ENCODE assay signal across 18 cellular contexts in genomic region chr17:19720631-19721426, GRCh38. TPM values are rescaled to one million over a fixed set of nuclear protein-coding genes. Genes with fewer than 3 reads are reported as not detected.
DNase-seq lines count a peak whose midpoint lies in the region; ATAC-seq, FAIRE-seq and TF ChIP-seq lines count a peak whose summit lies in the region.
"Had no signal": no experiment of that assay in that cellular context is flagged by ENCODE, and none has a peak within 500 bp of the region (broad histone marks: within the 10 kb centered on the region; RNA-seq: fewer than 3 reads in every experiment).

No MANE protein-coding gene starts in this region.

- H3K4me2 ChIP-seq in A549: peak overlapping the region; percentile 53
- peak overlapping the region; percentile 26; the same call in 1 of the 2 replicates for H3K4me2 ChIP-seq in HCT116 (ENCODE audit: low read length)
- no peak overlapping the region for H3K4me2 ChIP-seq in GM12878 (ENCODE audit: control insufficient read depth, insufficient read depth)
- H3K4me2 ChIP-seq in mesenchymal stem cell (ENCODE audit: low read length, poor library complexity, severe bottlenecking): peak overlapping the region; percentile 10

- H2AFZ ChIP-seq in HCT116 (ENCODE audit: low read depth, low read length, poor library complexity, severe bottlenecking): no peak overlapping the region
- no peak overlapping the region for H2AFZ ChIP-seq in GM12878 (ENCODE audit: control insufficient read depth, low read depth, low read length)
- H2AFZ ChIP-seq in mesenchymal stem cell (ENCODE audit: low read depth, low read length): no peak overlapping the region

- H2BK12ac ChIP-seq in mesenchymal stem cell (ENCODE audit: low read length in 2 of 2): no peak overlapping the region

- no peak for TF ChIP-seq POLR2A in A549 (IDR thresholded peaks at IDR 0.05; ENCODE audit: low read length)
- TF ChIP-seq POLR2A in HCT116 (IDR thresholded peaks at IDR 0.05; ENCODE audit: borderline replicate concordance, extremely low read depth, insufficient read depth, insufficient read length): no peak
- no peak for TF ChIP-seq POLR2A in GM12878 (IDR thresholded peaks at IDR 0.05; ENCODE audit: low read depth, low read length)

- H3K4me3 ChIP-seq in A549 (no peak overlapping the region), HCT116 (replicated peaks in 1 of 2; ENCODE audit: low read depth in 1 of 2, low read length in 2 of 2) (no peak overlapping the region), GM12878 (no peak overlapping the region), mesenchymal stem cell (ENCODE audit: insufficient read depth in 1 of 2, low read depth in 1 of 2, low read length in 2 of 2) (no peak overlapping the region)

- H3K27ac ChIP-seq in A549 (peak overlapping the region; percentile 70 to 82), HCT116 (ENCODE audit: low read depth, low read length) (no peak overlapping the region), GM12878 (ENCODE audit: control insufficient read depth, insufficient read depth) (no peak overlapping the region), mesenchymal stem cell (ENCODE audit: low read length, poor library complexity, severe bottlenecking) (no peak overlapping the region)
- H3K27ac ChIP-seq: epithelial cell of prostate had no signal

- intact Hi-C loops in HCT116 (cut with micrococcal nuclease) (no loop called here), GM12878 (cut with micrococcal nuclease; ENCODE audit: unreplicated experiment) (no loop called here)

- H3K27me3 ChIP-seq in HCT116 (ENCODE audit: insufficient read depth, low read length): no peaks in the 10 kb centered on the region
- H3K27me3 ChIP-seq in GM12878 (replicated peaks in 1 of 2; ENCODE audit: control insufficient read depth in 2 of 2, insufficient read depth in 2 of 2, low read length in 1 of 2): peaks cover 2% of the 10 kb centered on the region in 2 experiments; a peak in 2 of 4 replicates
- peaks cover 7 to 37% of the 10 kb centered on the region in 2 experiments for H3K27me3 ChIP-seq in mesenchymal stem cell (ENCODE audit: control insufficient read depth in 1 of 2, insufficient read depth in 1 of 2, low read length in 2 of 2)
- H3K27me3 ChIP-seq: BE2C had no signal

- H3K79me1 ChIP-seq in mesenchymal stem cell (replicated peaks; ENCODE audit: low read length, poor library complexity, severe bottlenecking): no peaks in the 10 kb centered on the region

- no peak overlapping the region for H3K9ac ChIP-seq in HCT116 (ENCODE audit: low read length)
- H3K9ac ChIP-seq in GM12878 (ENCODE audit: control insufficient read depth, insufficient read depth, low read length): no peak overlapping the region
- H3K9ac ChIP-seq in mesenchymal stem cell (ENCODE audit: low read length): no peak overlapping the region

- POLR2A ChIA-PET in A549 (lab: Yijun Ruan, JAX): interaction anchor here (1.5 to 2.1 kb wide), 2 partner anchors 24 to 73 kb away, joined by 4 to 7 read pairs; partner anchors contain the start of gene ALDH3A2
- POLR2A ChIA-PET in HCT116 (lab: Charles Lee): no interaction called here
- POLR2A ChIA-PET in GM12878 (lab: Charles Lee): no interaction called here

- H3K23ac ChIP-seq in mesenchymal stem cell (ENCODE audit: low read length in 2 of 2): no peak overlapping the region

- no peaks in the 10 kb centered on the region for H3K79me2 ChIP-seq in HCT116 (ENCODE audit: insufficient read depth, low read length)
- H3K79me2 ChIP-seq in GM12878 (ENCODE audit: control insufficient read depth, insufficient read depth, low read length): no peaks in the 10 kb centered on the region

- no peak overlapping the region for H4K91ac ChIP-seq in mesenchymal stem cell (ENCODE audit: low read length)

- SMC1A ChIA-PET in GM12878 (lab: Charles Lee; ENCODE audit: uncharacterized antibody, unreplicated experiment): no interaction called here

- no peak overlapping the region for H2BK120ac ChIP-seq in mesenchymal stem cell (ENCODE audit: low read depth, low read length)

- no peak for ATAC-seq in A549
- ATAC-seq in HCT116: no peak
- peak; percentile 61 for ATAC-seq in GM12878
- no peak for ATAC-seq in GM18517 (IDR thresholded peaks at IDR 0.05; ENCODE audit: unreplicated experiment)
- ATAC-seq: stimulated activated memory B cell treated with anti-CD40 and anti-IgM and Interleukin-4, amounts not matched to agents 10 μg/mL and 1 μg/mL and 100 μg/mL, for 72 hours had no signal

- no peak overlapping the region for H3K4ac ChIP-seq in mesenchymal stem cell (ENCODE audit: low read depth in 1 of 2, low read length in 2 of 2)

- TF ChIP-seq EP300 in A549 (IDR thresholded peaks at IDR 0.05) (no peak), GM12878 (IDR thresholded peaks at IDR 0.05; ENCODE audit: borderline replicate concordance in 1 of 2, control insufficient read depth in 1 of 2, low read depth in 2 of 2, low read length in 2 of 2) (no peak)

- H3K9me3 ChIP-seq in A549 (no peaks in the 10 kb centered on the region), HCT116 (ENCODE audit: control insufficient read depth in 1 of 2, insufficient read depth in 1 of 2, low read depth in 1 of 2, low read length in 2 of 2) (no peaks in the 10 kb centered on the region), GM12878 (replicated peaks; ENCODE audit: control insufficient read depth, insufficient read depth, low read length) (no peaks in the 10 kb centered on the region), mesenchymal stem cell (ENCODE audit: control insufficient read depth, low read length) (no peaks in the 10 kb centered on the region)
- H3K9me3 ChIP-seq: BE2C had no signal

- no peak overlapping the region for H2BK15ac ChIP-seq in mesenchymal stem cell (ENCODE audit: low read depth, poor library complexity, severe bottlenecking)

- no peak overlapping the region for H3K18ac ChIP-seq in mesenchymal stem cell (ENCODE audit: low read depth in 1 of 2, low read length in 2 of 2)

- WGBS in A549 (ENCODE audit: missing lambda C conversion rate): 54% methylated on average over 9 of the region's 9 CpGs
- WGBS in GM12878 (ENCODE audit: insufficient coverage, insufficient replicate concordance, low lambda C conversion rate, missing lambda C conversion rate): 7% methylated on average over 9 of the region's 9 CpGs
- 70% methylated on average over 9 of the region's 9 CpGs for WGBS in mesenchymal stem cell

- H2AK5ac ChIP-seq in mesenchymal stem cell (ENCODE audit: low read length, severe bottlenecking): peak overlapping the region; percentile 50

- H3K9me2 ChIP-seq in HCT116 (ENCODE audit: insufficient read depth): no peaks in the 10 kb centered on the region

- BruUV-seq in HCT116 (replicated peaks; lab: Mats Ljungman, UMichigan) (no TSS peak), GM12878 (replicated peaks; lab: Mats Ljungman, UMichigan) (no TSS peak)

- TF ChIP-seq CTCF in A549 (IDR thresholded peaks at IDR 0.05) (no peak), HCT116 (IDR thresholded peaks at IDR 0.05 in 2 of 3, conservative IDR thresholded peaks at IDR 0.05 in 1 of 3; ENCODE audit: borderline replicate concordance in 1 of 3, insufficient read depth in 1 of 3, low read depth in 2 of 3, low read length in 2 of 3) (no peak), GM12878 (IDR thresholded peaks at IDR 0.05 in 2 of 3, conservative IDR thresholded peaks at IDR 0.05 in 1 of 3; ENCODE audit: control insufficient read depth in 2 of 3, extremely low read depth in 1 of 3, insufficient read depth in 1 of 3, low read depth in 3 of 3, low read length in 3 of 3) (no peak)

- DNase-seq in A549 (ENCODE audit: low read depth in 1 of 2, low spot score in 1 of 2): no peak
- DNase-seq in HCT116 (ENCODE audit: low read depth, low spot score): no peak
- DNase-seq in GM12878 (ENCODE audit: low read depth, low spot score): no peak
- no peak for DNase-seq in mesenchymal stem cell
- no peak for DNase-seq in NCI-H345 treated with DMSO at 0.1 percent for 48 hours (lab: John Stamatoyannopoulos, UW; ENCODE audit: unreplicated experiment)
- DNase-seq in activated CD4-positive, alpha-beta T cell treated with anti-CD3 and anti-CD28 coated beads for 4 hours: no peak
- no peak for DNase-seq in KBM-7
- DNase-seq: activated naive CD4-positive, alpha-beta T cell treated with anti-CD3 and anti-CD28 coated beads, Interleukin-2, amount 50 U/mL, for 16 hours; BE2C; caudate nucleus; GF-D8; hippocampal formation; SIG-M5; stimulated activated CD4-positive, alpha-beta T cell treated with anti-CD3 and anti-CD28 coated beads, Interleukin-2, amount 100 ng/mL, for 48 hours had no signal

- no peak overlapping the region for H4K8ac ChIP-seq in mesenchymal stem cell (ENCODE audit: low read length)

- FAIRE-seq in A549 (lab: Jason Lieb, UNC): no peak
- FAIRE-seq in GM12878 (lab: Jason Lieb, UNC): no peak
- FAIRE-seq: TTC549 had no signal

- RAD21 ChIA-PET in HCT116 (lab: Charles Lee; ENCODE audit: low non-redundant PET in 1 of 2, low total read pairs in 2 of 2, uncharacterized antibody in 2 of 2, unreplicated experiment in 2 of 2) (no interaction called here), GM12878 (lab: Charles Lee; ENCODE audit: unreplicated experiment) (no interaction called here)

- CTCF ChIA-PET in A549 (lab: Yijun Ruan, JAX): interaction anchor here (1.1 to 12.9 kb wide), 12 partner anchors 8 to 207 kb away, joined by 3 to 145 read pairs (median 6); no protein-coding TSS in a partner anchor
- CTCF ChIA-PET in HCT116 (lab: Charles Lee): interaction anchor here (1.4 kb wide), 1 partner anchor 24 kb away, joined by 4 read pairs; no protein-coding TSS in a partner anchor
- CTCF ChIA-PET in GM12878 (lab: Yijun Ruan, JAX): interaction anchor here (1.1 kb wide), 1 partner anchor 24 kb away, joined by 4 read pairs; no protein-coding TSS in a partner anchor

- H3K4me1 ChIP-seq in A549: peaks cover 68% of the 10 kb centered on the region
- H3K4me1 ChIP-seq in HCT116 (ENCODE audit: control insufficient read depth in 1 of 2, insufficient read depth in 2 of 2, low read length in 2 of 2): peaks cover 13 to 35% of the 10 kb centered on the region in 2 experiments; a peak in 3 of 4 replicates
- H3K4me1 ChIP-seq in GM12878 (ENCODE audit: control insufficient read depth, insufficient read depth, low read length): no peaks in the 10 kb centered on the region
- peaks cover 34% of the 10 kb centered on the region for H3K4me1 ChIP-seq in mesenchymal stem cell (ENCODE audit: control insufficient read depth, insufficient read depth, low read depth, low read length)
- H3K4me1 ChIP-seq: BE2C had no signal

- TF ChIP-seq RAD21 in A549 (conservative IDR thresholded peaks at IDR 0.05 in 1 of 2, IDR thresholded peaks at IDR 0.05 in 1 of 2): no peak
- TF ChIP-seq RAD21 in HCT116 (IDR thresholded peaks at IDR 0.05; ENCODE audit: low read depth): no peak
- no peak for TF ChIP-seq RAD21 in GM12878 (IDR thresholded peaks at IDR 0.05; ENCODE audit: insufficient read depth, low read depth, low read length)

- H4K20me1 ChIP-seq in HCT116 (ENCODE audit: insufficient read depth): no peaks in the 10 kb centered on the region
- no peaks in the 10 kb centered on the region for H4K20me1 ChIP-seq in GM12878 (ENCODE audit: control insufficient read depth, insufficient read depth)

- no peak overlapping the region for H3K14ac ChIP-seq in mesenchymal stem cell (ENCODE audit: low read length in 2 of 2)

- in situ Hi-C loops in GM12878 (cut with MboI): no loop called here
- in situ Hi-C loops in KBM-7 (cut with MboI; ENCODE audit: low pct_unique_long_range_greater_than_20kb, low sequenced_read_pairs): no loop called here

- H3K36me3 ChIP-seq in HCT116 (ENCODE audit: control insufficient read depth in 1 of 2, insufficient read depth in 2 of 2, low read length in 2 of 2): no peaks in the 10 kb centered on the region
- no peaks in the 10 kb centered on the region for H3K36me3 ChIP-seq in GM12878 (ENCODE audit: control insufficient read depth in 2 of 2, insufficient read depth in 2 of 2, low read length in 1 of 2)
- H3K36me3 ChIP-seq in mesenchymal stem cell (ENCODE audit: control insufficient read depth in 1 of 2, insufficient read depth in 2 of 2, low read depth in 1 of 2, low read length in 2 of 2): no peaks in the 10 kb centered on the region
- H3K36me3 ChIP-seq: BE2C had no signal

- no peak overlapping the region for H2BK5ac ChIP-seq in mesenchymal stem cell (ENCODE audit: low read depth, low read length, poor library complexity, severe bottlenecking)

RNA-seq across cellular contexts. Expression of gene SLC47A2, which starts 4.4 kb away (rescaled TPM):
- polyA plus RNA-seq in A549 (2011; rRNA removed): 0.07 and 0.13 TPM in 2 replicates
- polyA plus RNA-seq in A549 (2012; cell fraction: cytosol; rRNA removed): 0.04 and 0.05 TPM in 2 replicates
- polyA plus RNA-seq in A549 (2012; cell fraction: nucleus; rRNA removed): 0.26 and 0.44 TPM in 2 replicates
- 0.16 to 0.27 TPM (median 0.22 TPM) in 3 replicates for polyA plus RNA-seq in A549 (2017; fragmentation: RNase III; extraction: RNeasy Plus Mini Kit Qiagen cat#74134 plus additional on column Dnase treatment)
- 0.15 and 0.21 TPM in 2 replicates for polyA minus RNA-seq in A549 (2011; rRNA and poly(A)+ RNA removed)
- not detected for total RNA-seq in HCT116 (2021; ENCODE audit: unreplicated experiment)
- 0.05 and 0.12 TPM in 2 replicates for polyA plus RNA-seq in HCT116 (2012)
- not detected in 2 replicates for total RNA-seq in GM12878 (2013; cell fraction: nucleolus; rRNA removed)
- not detected in 2 replicates for total RNA-seq in GM12878 (2014; rRNA removed)
- not detected in 2 replicates for total RNA-seq in GM12878 (2014; rRNA removed; fragmentation: Illumina TruSeq; extraction: Trizol)
- total RNA-seq in GM12878 (2021): not detected in 2 replicates
- not detected for polyA plus RNA-seq in GM12878 (2011; ENCODE audit: low read depth)
- not detected in 2 replicates for polyA plus RNA-seq in GM12878 (2011; rRNA removed)
- 0.03 TPM in 1 of 2 replicates, not detected in the other for polyA plus RNA-seq in GM12878 (2011; cell fraction: cytosol; rRNA removed)
- polyA plus RNA-seq in GM12878 (2011; cell fraction: nucleus; rRNA removed): 0.06 TPM in 1 of 2 replicates, not detected in the other
- polyA plus RNA-seq in GM12878 (2012): not detected in 2 replicates
- not detected in 2 replicates for polyA plus RNA-seq in GM12878 (2014; fragmentation: Illumina TruSeq; extraction: Trizol)
- polyA plus RNA-seq in GM12878 (2014; fragmentation: Nextera tagmentation; extraction: Ambion mirVana): not detected
- not detected in 2 replicates for polyA plus RNA-seq in GM12878 (2014; rRNA removed)
- polyA plus RNA-seq in GM12878 (2016; fragmentation: Nextera tagmentation; extraction: Ambion mirVana): not detected
- polyA minus RNA-seq in GM12878 (2011; rRNA and poly(A)+ RNA removed): not detected in 2 replicates
- not detected in 2 replicates for polyA minus RNA-seq in GM12878 (2011; cell fraction: cytosol; rRNA and poly(A)+ RNA removed)
- 0.12 TPM in 1 of 2 replicates, not detected in the other for polyA minus RNA-seq in GM12878 (2011; cell fraction: nucleus; rRNA and poly(A)+ RNA removed)
- not detected for polyA plus RNA-seq in mesenchymal stem cell (2013, experiment 1 of 2)
- polyA plus RNA-seq in mesenchymal stem cell (2013, experiment 2 of 2): not detected

RNA-seq across cellular contexts. Expression of gene ALDH3A1, which starts 27.3 kb away (rescaled TPM):
- polyA plus RNA-seq in A549 (2011; rRNA removed) (1,190 and 1,547 TPM in 2 replicates), A549 (2017; fragmentation: RNase III; extraction: RNeasy Plus Mini Kit Qiagen cat#74134 plus additional on column Dnase treatment) (833 to 1,094 TPM (median 959 TPM) in 3 replicates), GM12878 (2011; rRNA removed) (not detected in 2 replicates), GM12878 (2014; fragmentation: Illumina TruSeq; extraction: Trizol) (not detected in 2 replicates), GM12878 (2014; fragmentation: Nextera tagmentation; extraction: Ambion mirVana) (not detected), GM12878 (2014; rRNA removed) (0.20 TPM in 1 of 2 replicates, not detected in the other), GM12878 (2016; fragmentation: Nextera tagmentation; extraction: Ambion mirVana) (not detected)
- polyA plus RNA-seq in A549 (2012; cell fraction: cytosol; rRNA removed): 723 and 1,237 TPM in 2 replicates
- polyA plus RNA-seq in A549 (2012; cell fraction: nucleus; rRNA removed): 1,160 and 1,222 TPM in 2 replicates
- 958 and 1,042 TPM in 2 replicates for polyA minus RNA-seq in A549 (2011; rRNA and poly(A)+ RNA removed)
- total RNA-seq in HCT116 (2021; ENCODE audit: unreplicated experiment) (0.86 TPM), GM12878 (2014; rRNA removed) (not detected in 2 replicates), GM12878 (2014; rRNA removed; fragmentation: Illumina TruSeq; extraction: Trizol) (not detected in 2 replicates), GM12878 (2021) (not detected in 2 replicates)
- polyA plus RNA-seq in HCT116 (2012): 1.0 and 1.2 TPM in 2 replicates
- total RNA-seq in GM12878 (2013; cell fraction: nucleolus; rRNA removed): not detected in 2 replicates
- not detected for polyA plus RNA-seq in GM12878 (2011; ENCODE audit: low read depth)
- polyA plus RNA-seq in GM12878 (2011; cell fraction: cytosol; rRNA removed): not detected in 2 replicates
- polyA plus RNA-seq in GM12878 (2011; cell fraction: nucleus; rRNA removed): not detected in 2 replicates
- 0.28 TPM in 2 replicates for polyA plus RNA-seq in GM12878 (2012)
- polyA minus RNA-seq in GM12878 (2011; rRNA and poly(A)+ RNA removed): not detected in 2 replicates
- polyA minus RNA-seq in GM12878 (2011; cell fraction: cytosol; rRNA and poly(A)+ RNA removed): not detected in 2 replicates
- not detected in 2 replicates for polyA minus RNA-seq in GM12878 (2011; cell fraction: nucleus; rRNA and poly(A)+ RNA removed)
- polyA plus RNA-seq in mesenchymal stem cell (2013, experiment 1 of 2): not detected
- not detected for polyA plus RNA-seq in mesenchymal stem cell (2013, experiment 2 of 2)

Comparison
In these comparisons a context has a peak if more than half of its experiments do, and no peak if none do; other contexts are left out.
1. H3K27ac ChIP-seq: peak in A549 (2 of 2); none in HCT116 (single experiment), GM12878 (single experiment) and mesenchymal stem cell (single experiment).
2. Of the 24 proteins assayed by ChIP-seq in both GM12878 and A549: peak only in GM12878: none; only in A549: USF2; in both: none; in neither: 22; mixed calls (peak in some experiments, not most) for 1.